ENCODE assay signal across 9 cellular contexts in genomic region chr2:177281400-177282021, GRCh38. TPM values are rescaled to one million over a fixed set of nuclear protein-coding genes. Genes with fewer than 3 reads are reported as not detected.
DNase-seq lines count a peak whose midpoint lies in the region; ATAC-seq and TF ChIP-seq lines count a peak whose summit lies in the region.
"Had no signal": no experiment of that assay in that cellular context is flagged by ENCODE, and none has a peak within 500 bp of the region (broad histone marks: within the 10 kb centered on the region; RNA-seq: fewer than 3 reads in every experiment).

No MANE protein-coding gene starts in this region.

- no peak for TF ChIP-seq EP300 in sigmoid colon (IDR thresholded peaks at IDR 0.05)

- no peaks in the 10 kb centered on the region for H3K9me3 Mint-ChIP-seq in natural killer cell treated with Interleukin-12 subunit alpha and Interleukin-12 subunit beta and Interleukin-15 and Interleukin-18, amount 100 ng/mL, for 72 hours
- no peaks in the 10 kb centered on the region for H3K9me3 Mint-ChIP-seq in nephron progenitor cell

- intact Hi-C loops in sigmoid colon (cut with DNase I), result no loop called here

- H3K4me1 ChIP-seq in sigmoid colon, result peaks cover 0 to 7% (median 2%) of the 10 kb centered on the region in 4 donors

- DNase-seq in SIG-M5 treated with dmso at 0.1 percent for 504 hours (lab: John Stamatoyannopoulos, UW; ENCODE audit: unreplicated experiment) (peak; percentile 94), sigmoid colon (no peak), nephron progenitor cell (no peak), cerebellum (ENCODE audit: low spot score) (no peak)
- DNase-seq in natural killer cell treated with Interleukin-12 subunit alpha and Interleukin-12 subunit beta and Interleukin-15 and Interleukin-18, amount 100 ng/mL, for 72 hours (ENCODE audit: low spot score), result no peak
- DNase-seq: activated gamma-delta T cell had no signal

- no peaks in the 10 kb centered on the region for H3K9me3 ChIP-seq in sigmoid colon

- no peak overlapping the region for H3K27ac Mint-ChIP-seq in natural killer cell treated with Interleukin-12 subunit alpha and Interleukin-12 subunit beta and Interleukin-15 and Interleukin-18, amount 100 ng/mL, for 72 hours
- H3K27ac Mint-ChIP-seq in nephron progenitor cell, result no peak overlapping the region

- no peak overlapping the region for H3K4me3 ChIP-seq in sigmoid colon

- WGBS in sigmoid colon, 2 donors, result 83 to 91% methylated on average over 6 of the region's 6 CpGs

- H3K27me3 ChIP-seq in sigmoid colon, result no peaks in the 10 kb centered on the region

- H3K4me3 Mint-ChIP-seq in natural killer cell treated with Interleukin-12 subunit alpha and Interleukin-12 subunit beta and Interleukin-15 and Interleukin-18, amount 100 ng/mL, for 72 hours, result no peak overlapping the region
- H3K4me3 Mint-ChIP-seq in nephron progenitor cell, result no peak overlapping the region

- peaks cover 0 to 3% of the 10 kb centered on the region in 2 donors for H3K27me3 Mint-ChIP-seq in natural killer cell treated with Interleukin-12 subunit alpha and Interleukin-12 subunit beta and Interleukin-15 and Interleukin-18, amount 100 ng/mL, for 72 hours
- no peaks in the 10 kb centered on the region for H3K27me3 Mint-ChIP-seq in nephron progenitor cell (ENCODE audit: low read depth, poor library complexity)

- no peak for TF ChIP-seq CTCF in sigmoid colon (IDR thresholded peaks at IDR 0.05)
- TF ChIP-seq CTCF in nephron progenitor cell (IDR thresholded peaks at IDR 0.05), result no peak

- H3K27ac ChIP-seq in sigmoid colon, result peak overlapping the region in 1 of 4 donors; percentile 8

- H3K36me3 ChIP-seq in sigmoid colon, result no peaks in the 10 kb centered on the region

- TF ChIP-seq POLR2A in sigmoid colon (IDR thresholded peaks at IDR 0.05), result no peak

- H3K4me1 Mint-ChIP-seq in natural killer cell treated with Interleukin-12 subunit alpha and Interleukin-12 subunit beta and Interleukin-15 and Interleukin-18, amount 100 ng/mL, for 72 hours (ENCODE audit: low read depth in 2 of 2), result peaks cover 8 to 18% of the 10 kb centered on the region in 2 donors
- H3K4me1 Mint-ChIP-seq in nephron progenitor cell, result peaks cover 14% of the 10 kb centered on the region

- peak; percentile 43 for ATAC-seq in GM18870 (IDR thresholded peaks at IDR 0.05; ENCODE audit: unreplicated experiment)
- peak; percentile 70 for ATAC-seq in HG02798 (IDR thresholded peaks at IDR 0.05; ENCODE audit: poor library complexity, unreplicated experiment)
- ATAC-seq in natural killer cell treated with Interleukin-12 subunit alpha and Interleukin-12 subunit beta and Interleukin-15 and Interleukin-18, amount 100 ng/mL, for 72 hours, result peak; percentile 75 to 79
- no peak for ATAC-seq in HG03097 (IDR thresholded peaks at IDR 0.05; ENCODE audit: low FRiP score, unreplicated experiment)

- H3K36me3 Mint-ChIP-seq in natural killer cell treated with Interleukin-12 subunit alpha and Interleukin-12 subunit beta and Interleukin-15 and Interleukin-18, amount 100 ng/mL, for 72 hours, result no peaks in the 10 kb centered on the region
- peaks cover 5% of the 10 kb centered on the region for H3K36me3 Mint-ChIP-seq in nephron progenitor cell (ENCODE audit: low read depth)

RNA-seq across cellular contexts. Expression of gene NFE2L2, which starts 17.0 kb away (rescaled TPM):
- total RNA-seq in natural killer cell treated with Interleukin-12 subunit alpha and Interleukin-12 subunit beta and Interleukin-15 and Interleukin-18, amount 100 ng/mL, for 72 hours, result 10 to 100 TPM; 71.2 to 96.6 TPM
- total RNA-seq in sigmoid colon (100 to 1,000 TPM in 2 of 4 donors, 10 to 100 TPM in 2; 88.1 to 103 (median 98.1) TPM), cerebellum (21.1 TPM)
- polyA plus RNA-seq in sigmoid colon, result 10 to 100 TPM; 46.7 to 88.3 (median 69.7) TPM
